Comparison of ENCODE assay signal across 1 cellular context in the genomic region with DNA sequence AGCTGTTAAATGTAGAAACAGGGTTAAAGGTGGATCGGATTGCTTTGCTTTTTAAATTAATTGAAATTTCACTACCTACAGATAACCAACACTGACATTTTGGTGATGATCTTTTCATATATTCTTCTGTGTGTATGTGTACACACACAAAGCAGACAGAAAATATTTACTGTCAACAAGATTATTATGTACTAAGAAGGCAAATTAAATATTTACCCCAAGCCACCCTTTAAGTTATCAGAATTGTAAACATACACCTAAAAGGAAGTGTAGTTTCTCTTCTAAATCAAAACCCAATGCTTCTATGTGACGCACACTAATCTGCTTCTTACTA.
TF ChIP-seq lines count a peak whose summit lies in the region.

No MANE protein-coding gene starts in this region.

TF ChIP-seq in HepG2, 621 proteins besides CTCF, POLR2A, EP300 and RAD21 (continued from another document):
- TF ChIP-seq TEAD2 (CRISPR knock-in tag; IDR thresholded peaks at IDR 0.05) (no peak), ZNF441 (CRISPR knock-in tag; IDR thresholded peaks at IDR 0.05; ENCODE audit: borderline replicate concordance) (no peak), SOX13 (IDR thresholded peaks at IDR 0.05) (0 out of 2 replicates have a peak, but pooled peaks have one; percentile 15), SOX13 (CRISPR knock-in tag; conservative IDR thresholded peaks at IDR 0.05 in 1 of 2, IDR thresholded peaks at IDR 0.05 in 1 of 2) (no peak), ZNF337 (CRISPR knock-in tag; IDR thresholded peaks at IDR 0.05; ENCODE audit: borderline replicate concordance, low read depth) (no peak), RFXANK (CRISPR knock-in tag; IDR thresholded peaks at IDR 0.05) (no peak), HOXA5 (CRISPR knock-in tag; IDR thresholded peaks at IDR 0.05) (no peak), ZFP41 (CRISPR knock-in tag; IDR thresholded peaks at IDR 0.05; ENCODE audit: borderline replicate concordance) (no peak), PRDM4 (CRISPR knock-in tag; IDR thresholded peaks at IDR 0.05; ENCODE audit: borderline replicate concordance) (no peak), TBX3 (IDR thresholded peaks at IDR 0.05; ENCODE audit: borderline replicate concordance) (peak; percentile 55), MAF1 (CRISPR knock-in tag; IDR thresholded peaks at IDR 0.05; ENCODE audit: borderline replicate concordance) (no peak), MYNN (CRISPR knock-in tag; IDR thresholded peaks at IDR 0.05; ENCODE audit: low read depth) (no peak), KMT2B (CRISPR knock-in tag; IDR thresholded peaks at IDR 0.05) (0 out of 2 replicates have a peak, but pooled peaks have one; percentile 18), ZNF12 (CRISPR knock-in tag; IDR thresholded peaks at IDR 0.05) (no peak), SKI (IDR thresholded peaks at IDR 0.05; ENCODE audit: partially characterized antibody) (peak; percentile 61), RARA (CRISPR knock-in tag; IDR thresholded peaks at IDR 0.05) (peak; percentile 31; the same call in 1 of the 2 replicates), TBP (CRISPR knock-in tag; IDR thresholded peaks at IDR 0.05) (no peak), ZNF563 (CRISPR knock-in tag; IDR thresholded peaks at IDR 0.05) (no peak), CREB1 (IDR thresholded peaks at IDR 0.05) (no peak), CREB1 (CRISPR knock-in tag; IDR thresholded peaks at IDR 0.05) (no peak), ZNF280D (CRISPR knock-in tag; IDR thresholded peaks at IDR 0.05) (0 out of 2 replicates have a peak, but pooled peaks have one; percentile 24), SRSF1 (optimal IDR thresholded peaks at IDR 0.05; ENCODE audit: low read depth, low read length) (no peak), ZNF841 (CRISPR knock-in tag; IDR thresholded peaks at IDR 0.05; ENCODE audit: borderline replicate concordance) (no peak), RXRB (CRISPR knock-in tag; IDR thresholded peaks at IDR 0.05; ENCODE audit: borderline replicate concordance) (no peak), ZNF543 (CRISPR knock-in tag; IDR thresholded peaks at IDR 0.05) (0 out of 2 replicates have a peak, but pooled peaks have one; percentile 54), ZNF160 (CRISPR knock-in tag; IDR thresholded peaks at IDR 0.05) (no peak), ZSCAN31 (CRISPR knock-in tag; IDR thresholded peaks at IDR 0.05; ENCODE audit: low read depth) (no peak), MBD4 (IDR thresholded peaks at IDR 0.05; ENCODE audit: borderline replicate concordance, low read length) (0 out of 2 replicates have a peak, but pooled peaks have one; percentile 56), ZNF430 (CRISPR knock-in tag; IDR thresholded peaks at IDR 0.05) (no peak), MTA1 (CRISPR knock-in tag; IDR thresholded peaks at IDR 0.05; ENCODE audit: borderline replicate concordance) (no peak)
- TF ChIP-seq, protein P1, sequence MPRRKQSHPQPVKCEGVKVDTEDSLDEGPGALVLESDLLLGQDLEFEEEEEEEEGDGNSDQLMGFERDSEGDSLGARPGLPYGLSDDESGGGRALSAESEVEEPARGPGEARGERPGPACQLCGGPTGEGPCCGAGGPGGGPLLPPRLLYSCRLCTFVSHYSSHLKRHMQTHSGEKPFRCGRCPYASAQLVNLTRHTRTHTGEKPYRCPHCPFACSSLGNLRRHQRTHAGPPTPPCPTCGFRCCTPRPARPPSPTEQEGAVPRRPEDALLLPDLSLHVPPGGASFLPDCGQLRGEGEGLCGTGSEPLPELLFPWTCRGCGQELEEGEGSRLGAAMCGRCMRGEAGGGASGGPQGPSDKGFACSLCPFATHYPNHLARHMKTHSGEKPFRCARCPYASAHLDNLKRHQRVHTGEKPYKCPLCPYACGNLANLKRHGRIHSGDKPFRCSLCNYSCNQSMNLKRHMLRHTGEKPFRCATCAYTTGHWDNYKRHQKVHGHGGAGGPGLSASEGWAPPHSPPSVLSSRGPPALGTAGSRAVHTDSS (CRISPR knock-in tag; conservative IDR thresholded peaks at IDR 0.05) = no peak
- TF ChIP-seq, protein P2, sequence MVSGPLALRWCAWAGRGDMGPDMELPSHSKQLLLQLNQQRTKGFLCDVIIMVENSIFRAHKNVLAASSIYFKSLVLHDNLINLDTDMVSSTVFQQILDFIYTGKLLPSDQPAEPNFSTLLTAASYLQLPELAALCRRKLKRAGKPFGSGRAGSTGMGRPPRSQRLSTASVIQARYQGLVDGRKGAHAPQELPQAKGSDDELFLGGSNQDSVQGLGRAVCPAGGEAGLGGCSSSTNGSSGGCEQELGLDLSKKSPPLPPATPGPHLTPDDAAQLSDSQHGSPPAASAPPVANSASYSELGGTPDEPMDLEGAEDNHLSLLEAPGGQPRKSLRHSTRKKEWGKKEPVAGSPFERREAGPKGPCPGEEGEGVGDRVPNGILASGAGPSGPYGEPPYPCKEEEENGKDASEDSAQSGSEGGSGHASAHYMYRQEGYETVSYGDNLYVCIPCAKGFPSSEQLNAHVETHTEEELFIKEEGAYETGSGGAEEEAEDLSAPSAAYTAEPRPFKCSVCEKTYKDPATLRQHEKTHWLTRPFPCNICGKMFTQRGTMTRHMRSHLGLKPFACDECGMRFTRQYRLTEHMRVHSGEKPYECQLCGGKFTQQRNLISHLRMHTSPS (CRISPR knock-in tag; IDR thresholded peaks at IDR 0.05; ENCODE audit: low read depth) = no peak
- TF ChIP-seq, protein P3, sequence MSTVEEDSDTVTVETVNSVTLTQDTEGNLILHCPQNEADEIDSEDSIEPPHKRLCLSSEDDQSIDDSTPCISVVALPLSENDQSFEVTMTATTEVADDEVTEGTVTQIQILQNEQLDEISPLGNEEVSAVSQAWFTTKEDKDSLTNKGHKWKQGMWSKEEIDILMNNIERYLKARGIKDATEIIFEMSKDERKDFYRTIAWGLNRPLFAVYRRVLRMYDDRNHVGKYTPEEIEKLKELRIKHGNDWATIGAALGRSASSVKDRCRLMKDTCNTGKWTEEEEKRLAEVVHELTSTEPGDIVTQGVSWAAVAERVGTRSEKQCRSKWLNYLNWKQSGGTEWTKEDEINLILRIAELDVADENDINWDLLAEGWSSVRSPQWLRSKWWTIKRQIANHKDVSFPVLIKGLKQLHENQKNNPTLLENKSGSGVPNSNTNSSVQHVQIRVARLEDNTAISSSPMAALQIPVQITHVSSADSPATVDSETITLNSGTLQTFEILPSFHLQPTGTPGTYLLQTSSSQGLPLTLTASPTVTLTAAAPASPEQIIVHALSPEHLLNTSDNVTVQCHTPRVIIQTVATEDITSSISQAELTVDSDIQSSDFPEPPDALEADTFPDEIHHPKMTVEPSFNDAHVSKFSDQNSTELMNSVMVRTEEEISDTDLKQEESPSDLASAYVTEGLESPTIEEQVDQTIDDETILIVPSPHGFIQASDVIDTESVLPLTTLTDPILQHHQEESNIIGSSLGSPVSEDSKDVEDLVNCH (CRISPR knock-in tag; IDR thresholded peaks at IDR 0.05) = no peak
TF ChIP-seq in HepG2: peak in this region for 12.
